In genomic region chr12:131637986-131638385, GRCh38 we compare ENCODE assay signal across 21 cellular contexts.
"Had no signal": no experiment of that assay in that cellular context is flagged by ENCODE, and none has a peak within 500 bp of the region (broad histone marks: within the 10 kb centered on the region; RNA-seq: fewer than 3 reads in every experiment).

No MANE protein-coding gene starts in this region.

- H2AFZ ChIP-seq: neural progenitor cell had no signal

- H3K27ac Mint-ChIP-seq: nephron; neural progenitor cell; stimulated activated memory B cell treated with anti-CD40 and anti-IgM and Interleukin-4, amounts not matched to agents 10 μg/mL and 1 μg/mL and 100 μg/mL, for 72 hours; type B pancreatic cell had no signal

- DNase-seq: dermis blood vessel endothelial cell; effector memory CD4-positive, alpha-beta T cell; left ventricle myocardium superior; lower lobe of right lung; psoas muscle; right cardiac atrium; sigmoid colon; stimulated activated CD4-positive, alpha-beta T cell treated with anti-CD3 and anti-CD28 coated beads, Interleukin-2, amount 100 ng/mL, for 24 hours; stimulated activated CD4-positive, alpha-beta T cell treated with anti-CD3 and anti-CD28 coated beads, Interleukin-4, amount 100 ng/mL, for 4 hours; stimulated activated naive CD8-positive, alpha-beta T cell treated with anti-CD3 and anti-CD28 coated beads, Interleukin-15, Interleukin-2, amounts not matched to agents 100 U/mL and 50 U/mL, for 24 hours; substantia nigra; testis had no signal

- H3K9ac ChIP-seq: neural progenitor cell had no signal

- H3K36me3 ChIP-seq: lower lobe of right lung, neural progenitor cell, sigmoid colon, tibial artery had no signal

- H3K4me2 ChIP-seq: neural progenitor cell had no signal

- H3K4me1 ChIP-seq: lower lobe of right lung, neural progenitor cell, psoas muscle, sigmoid colon, tibial artery had no signal

- H3K27me3 ChIP-seq: neural progenitor cell, testis had no signal

- ATAC-seq: left ventricle myocardium superior; psoas muscle; stimulated activated memory B cell treated with anti-CD40 and anti-IgM and Interleukin-4, amounts not matched to agents 10 μg/mL and 1 μg/mL and 100 μg/mL, for 72 hours; stimulated activated naive CD8-positive, alpha-beta T cell treated with anti-CD3 and anti-CD28 coated beads, Interleukin-15, Interleukin-2, amounts not matched to agents 100 U/mL and 50 U/mL, for 24 hours had no signal

- H3K9me3 Mint-ChIP-seq: nephron; neural progenitor cell; stimulated activated memory B cell treated with anti-CD40 and anti-IgM and Interleukin-4, amounts not matched to agents 10 μg/mL and 1 μg/mL and 100 μg/mL, for 72 hours; type B pancreatic cell had no signal

- H3K27ac ChIP-seq: coronary artery, lower lobe of right lung, neural progenitor cell, psoas muscle, sigmoid colon, testis, tibial artery had no signal

- H3K4me3 ChIP-seq: coronary artery, lower lobe of right lung, neural progenitor cell, psoas muscle, sigmoid colon, testis, tibial artery had no signal

- H3K36me3 Mint-ChIP-seq: neural progenitor cell; stimulated activated memory B cell treated with anti-CD40 and anti-IgM and Interleukin-4, amounts not matched to agents 10 μg/mL and 1 μg/mL and 100 μg/mL, for 72 hours; type B pancreatic cell had no signal

- H3K4me1 Mint-ChIP-seq: nephron; stimulated activated memory B cell treated with anti-CD40 and anti-IgM and Interleukin-4, amounts not matched to agents 10 μg/mL and 1 μg/mL and 100 μg/mL, for 72 hours had no signal

- H3K4me3 Mint-ChIP-seq: nephron; neural progenitor cell; stimulated activated memory B cell treated with anti-CD40 and anti-IgM and Interleukin-4, amounts not matched to agents 10 μg/mL and 1 μg/mL and 100 μg/mL, for 72 hours; type B pancreatic cell had no signal

- H3K9me3 ChIP-seq: lower lobe of right lung, psoas muscle, sigmoid colon, testis, tibial artery had no signal

- FAIRE-seq: endometrium, frontal cortex, keratinocyte had no signal
